In the genomic region with DNA sequence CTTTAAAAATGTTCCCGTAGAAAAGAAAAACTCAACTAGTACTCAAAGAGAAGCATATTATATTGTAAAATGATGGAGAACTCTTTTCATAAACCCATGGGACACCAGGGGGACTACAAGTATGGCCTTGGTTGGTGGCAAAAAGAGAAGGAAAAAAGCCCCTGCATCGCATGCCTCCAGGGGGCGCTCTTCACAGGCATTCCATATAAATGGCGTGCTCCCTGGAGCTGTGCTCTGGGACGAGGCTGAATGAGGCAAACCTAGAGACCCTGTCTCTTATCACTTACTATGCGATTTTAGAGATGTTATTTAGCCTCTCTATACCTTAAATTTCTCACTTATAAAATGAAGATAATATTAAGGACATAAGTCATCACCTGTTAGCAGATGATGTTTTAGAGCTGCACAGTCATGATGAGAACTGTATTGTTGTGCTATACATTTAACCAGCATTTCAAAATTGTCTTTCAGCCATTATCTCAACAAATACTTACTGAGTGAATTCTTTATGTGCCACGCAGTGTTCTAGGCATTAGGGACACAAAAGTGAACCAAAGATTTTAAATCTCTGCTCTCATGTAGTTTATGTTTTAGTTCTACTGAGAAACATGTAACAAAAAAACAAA, we compare ENCODE assay signal across 9 cellular contexts.
DNase-seq lines count a peak whose midpoint lies in the region; ATAC-seq and TF ChIP-seq lines count a peak whose summit lies in the region.
"Had no signal": no experiment of that assay in that cellular context is flagged by ENCODE, and none has a peak within 500 bp of the region (broad histone marks: within the 10 kb centered on the region; RNA-seq: fewer than 3 reads in every experiment).

No MANE protein-coding gene starts in this region.

- no peaks in the 10 kb centered on the region for H3K9me3 ChIP-seq in CD8-positive, alpha-beta T cell (ENCODE audit: low read length)
- no peaks in the 10 kb centered on the region for H3K9me3 ChIP-seq in osteoblast (ENCODE audit: low read depth, low read length)

- H3K4me2 ChIP-seq in osteoblast (ENCODE audit: insufficient read depth, low read length), result no peak overlapping the region

- no peaks in the 10 kb centered on the region for H4K20me1 ChIP-seq in osteoblast (ENCODE audit: insufficient read depth, low read length)

- H3K27ac ChIP-seq in CD8-positive, alpha-beta T cell (ENCODE audit: low read depth, low read length), result no peak overlapping the region
- no peak overlapping the region for H3K27ac ChIP-seq in osteoblast (ENCODE audit: low read depth, low read length)

- TF ChIP-seq CTCF in CD8-positive, alpha-beta T cell (IDR thresholded peaks at IDR 0.05), result peak; percentile 67
- peak; percentile 84 for TF ChIP-seq CTCF in fibroblast of mammary gland (conservative IDR thresholded peaks at IDR 0.05; ENCODE audit: control insufficient read depth, insufficient read depth, low read depth, low read length)
- peak; percentile 94 for TF ChIP-seq CTCF in osteoblast (IDR thresholded peaks at IDR 0.05; ENCODE audit: extremely low read depth, low read depth, low read length)

- DNase-seq in CD8-positive, alpha-beta T cell, result peak in 5 of 7 experiments; percentile 3 to 59 (median 44)
- DNase-seq in NCI-H82 (lab: John Stamatoyannopoulos, UW), result peak; percentile 81
- DNase-seq in activated T-cell treated with anti-CD3 and anti-CD28 coated beads for 48 hours (ENCODE audit: low read depth), result peak; percentile 32
- DNase-seq in fibroblast of mammary gland (ENCODE audit: low read depth), result peak; percentile 57
- DNase-seq in osteoblast (ENCODE audit: insufficient read length, low spot score, missing footprints), result no peak
- DNase-seq in NCI-H2196 treated with DMSO at 0.1 percent for 48 hours (lab: John Stamatoyannopoulos, UW; ENCODE audit: unreplicated experiment), result no peak

- CTCF ChIA-PET in CD8-positive, alpha-beta T cell (lab: Charles Lee), result interaction anchor here (0.7 to 6.3 kb wide), 15 partner anchors 9 to 501 kb away, joined by 3 to 23 read pairs (median 4); no protein-coding TSS in a partner anchor

- peaks cover 9% of the 10 kb centered on the region for H3K4me1 ChIP-seq in CD8-positive, alpha-beta T cell (ENCODE audit: insufficient read depth, low read length)
- H3K4me1 ChIP-seq in osteoblast (ENCODE audit: insufficient read depth, low read length), result peaks cover 6% of the 10 kb centered on the region

- intact Hi-C loops in CD8-positive, alpha-beta T cell (cut with DNase I, micrococcal nuclease), result no loop called here

- peaks cover 29% of the 10 kb centered on the region for H3K4me1 Mint-ChIP-seq in CD8-positive, alpha-beta T cell (ENCODE audit: low read depth)

- no peaks in the 10 kb centered on the region for H3K27me3 Mint-ChIP-seq in CD8-positive, alpha-beta T cell (ENCODE audit: low read depth)
- H3K27me3 Mint-ChIP-seq: IgD-negative memory B cell had no signal

- ATAC-seq in CD8-positive, alpha-beta T cell, result no peak
- ATAC-seq in GM21723 (IDR thresholded peaks at IDR 0.05; ENCODE audit: unreplicated experiment), result peak; percentile 82
- no peak for ATAC-seq in HG02763 (IDR thresholded peaks at IDR 0.05; ENCODE audit: unreplicated experiment)

- H3K9me3 Mint-ChIP-seq in CD8-positive, alpha-beta T cell, result no peaks in the 10 kb centered on the region
- H3K9me3 Mint-ChIP-seq: IgD-negative memory B cell had no signal

- POLR2A ChIA-PET in CD8-positive, alpha-beta T cell (lab: Charles Lee), result interaction anchor here (0.6 kb wide), 1 partner anchor 1018 kb away, joined by 4 read pairs; no protein-coding TSS in a partner anchor

- H3K27ac Mint-ChIP-seq in CD8-positive, alpha-beta T cell, result peak overlapping the region; percentile 58

- no peaks in the 10 kb centered on the region for H3K36me3 ChIP-seq in CD8-positive, alpha-beta T cell (ENCODE audit: insufficient read depth, low read length)
- peaks cover 16% of the 10 kb centered on the region for H3K36me3 ChIP-seq in osteoblast (ENCODE audit: insufficient read depth, low read length)

- peaks cover 11% of the 10 kb centered on the region for H3K36me3 Mint-ChIP-seq in CD8-positive, alpha-beta T cell

- H3K4me3 ChIP-seq in CD8-positive, alpha-beta T cell (ENCODE audit: low read depth, low read length), result no peak overlapping the region
- H3K4me3 ChIP-seq in fibroblast of mammary gland (ENCODE audit: control insufficient read depth, low read depth, low read length) (no peak overlapping the region), osteoblast (ENCODE audit: insufficient read depth, low read length) (no peak overlapping the region)

- no peaks in the 10 kb centered on the region for H3K27me3 ChIP-seq in CD8-positive, alpha-beta T cell (ENCODE audit: insufficient read depth, low read length)
- no peaks in the 10 kb centered on the region for H3K27me3 ChIP-seq in osteoblast (ENCODE audit: insufficient read depth, low read length)

- H3K79me2 ChIP-seq in osteoblast (ENCODE audit: insufficient read depth, low read length), result peaks cover 26% of the 10 kb centered on the region

- no peak overlapping the region for H2AFZ ChIP-seq in osteoblast (ENCODE audit: low read length)

- no peak overlapping the region for H3K4me3 Mint-ChIP-seq in CD8-positive, alpha-beta T cell
- H3K4me3 Mint-ChIP-seq: IgD-negative memory B cell had no signal

Comparison
In these comparisons a context has a peak if more than half of its experiments do, and no peak if none do; other contexts are left out.
1. DNase-seq: peak in CD8-positive, alpha-beta T cell (5 of 7), NCI-H82 (single experiment), activated T-cell treated with anti-CD3 and anti-CD28 coated beads for 48 hours (single experiment) and fibroblast of mammary gland (single experiment); none in osteoblast (single experiment) and NCI-H2196 treated with DMSO at 0.1 percent for 48 hours (single experiment).
2. Peak in every context shown above with its lines, with median percentiles within 50 percentile points of each other: CTCF ChIP-seq.